In genomic region chr10:61391281-61391680, GRCh38 we compare ENCODE assay signal across 13 cellular contexts.
DNase-seq lines count a peak whose midpoint lies in the region; ATAC-seq and TF ChIP-seq lines count a peak whose summit lies in the region.
"Had no signal": no experiment of that assay in that cellular context is flagged by ENCODE, and none has a peak within 500 bp of the region (broad histone marks: within the 10 kb centered on the region; RNA-seq: fewer than 3 reads in every experiment).

No MANE protein-coding gene starts in this region.

- TF ChIP-seq POLR2A in transverse colon (IDR thresholded peaks at IDR 0.05), result no peak

- TF ChIP-seq EP300 in transverse colon (IDR thresholded peaks at IDR 0.05; ENCODE audit: low read depth), result no peak

- H3K4me1 ChIP-seq in PC-9 (replicated peaks; ENCODE audit: insufficient read depth) (no peaks in the 10 kb centered on the region), foreskin keratinocyte (no peaks in the 10 kb centered on the region), transverse colon (no peaks in the 10 kb centered on the region)
- H3K4me1 ChIP-seq: left ventricle myocardium inferior had no signal

- H3K9me3 ChIP-seq in PC-9 (ENCODE audit: insufficient read depth, low read depth), result no peaks in the 10 kb centered on the region
- H3K9me3 ChIP-seq in transverse colon, result no peaks in the 10 kb centered on the region

- TF ChIP-seq CTCF in PC-9 (conservative IDR thresholded peaks at IDR 0.05) (no peak), foreskin keratinocyte (conservative IDR thresholded peaks at IDR 0.05) (no peak), transverse colon (IDR thresholded peaks at IDR 0.05) (no peak)

- H3F3A ChIP-seq in PC-9 (ENCODE audit: insufficient read depth, low read depth), result no peaks in the 10 kb centered on the region

- no peaks in the 10 kb centered on the region for H3K36me3 ChIP-seq in PC-9 (ENCODE audit: low read depth)
- no peaks in the 10 kb centered on the region for H3K36me3 ChIP-seq in transverse colon
- H3K36me3 ChIP-seq: left ventricle myocardium inferior had no signal

- intact Hi-C loops in PC-9 (cut with micrococcal nuclease; ENCODE audit: unreplicated experiment), result no loop called here
- intact Hi-C loops in transverse colon (cut with DNase I; ENCODE audit: low total_unique reads), result no loop called here

- H2AFZ ChIP-seq in PC-9, result 0 out of 2 replicates have a peak overlapping the region, but pooled peaks have one; percentile 40

- in situ Hi-C loops in transverse colon (cut with MboI; ENCODE audit: low pct_ligation_motif_present in 1 of 4, low pct_unique_long_range_greater_than_20kb in 1 of 4, low sequenced_read_pairs in 3 of 4), result no loop called here

- no peaks in the 10 kb centered on the region for H3K79me2 ChIP-seq in PC-9 (ENCODE audit: low read depth)

- H3K27me3 ChIP-seq in PC-9 (ENCODE audit: insufficient read depth, low read depth) (no peaks in the 10 kb centered on the region), foreskin keratinocyte (no peaks in the 10 kb centered on the region), transverse colon (no peaks in the 10 kb centered on the region)

- H3K4me2 ChIP-seq in PC-9, result no peak overlapping the region

- BruUV-seq in PC-9 (replicated peaks; lab: Mats Ljungman, UMichigan), result no TSS peak

- peak; percentile 40 for ATAC-seq in GM18873 (IDR thresholded peaks at IDR 0.05; ENCODE audit: low FRiP score, unreplicated experiment)
- peak; percentile 15 for ATAC-seq in GM21576 (IDR thresholded peaks at IDR 0.05; ENCODE audit: unreplicated experiment)
- ATAC-seq in HG03064 (IDR thresholded peaks at IDR 0.05; ENCODE audit: low read depth, unreplicated experiment), result peak; percentile 32
- no peak for ATAC-seq in foreskin keratinocyte
- ATAC-seq: SK-N-SH treated with all-trans-retinoic acid at 6 μM for 48 hours had no signal

- CTCF ChIA-PET in PC-9 (lab: Charles Lee), result no interaction called here

- POLR2A ChIA-PET in PC-9 (lab: Charles Lee; ENCODE audit: unreplicated experiment), result no interaction called here

- DNase-seq in PC-9, result no peak
- no peak for DNase-seq in NCI-H2227 (lab: John Stamatoyannopoulos, UW; ENCODE audit: unreplicated experiment)
- no peak for DNase-seq in foreskin keratinocyte
- no peak for DNase-seq in stimulated activated CD4-positive, alpha-beta T cell treated with anti-CD3 and anti-CD28 coated beads, Interleukin-1b, Interleukin-23, amount 100 ng/mL, for 48 hours
- DNase-seq in transverse colon, result no peak
- DNase-seq: activated CD4-positive, CD25-positive, alpha-beta regulatory T cell treated with anti-CD3 and anti-CD28 coated beads, Interleukin-2, amount 50 U/mL, for 72 hours; CD4-positive, CD25-positive, alpha-beta regulatory T cell; left ventricle myocardium inferior; NCI-H2029 treated with DMSO at 0.1 percent for 48 hours had no signal

- no peak overlapping the region for H3K27ac ChIP-seq in PC-9
- H3K27ac ChIP-seq in foreskin keratinocyte, result no peak overlapping the region
- no peak overlapping the region for H3K27ac ChIP-seq in transverse colon
- H3K27ac ChIP-seq: left ventricle myocardium inferior had no signal

- no peak overlapping the region for H3K4me3 ChIP-seq in PC-9
- H3K4me3 ChIP-seq in transverse colon, result no peak overlapping the region
- H3K4me3 ChIP-seq: left ventricle myocardium inferior had no signal

- no peaks in the 10 kb centered on the region for H3K9me2 ChIP-seq in PC-9 (ENCODE audit: insufficient read depth)

- WGBS in transverse colon (ENCODE audit: low coverage in 1 of 2), 2 donors, result 59 to 70% methylated on average over 3 of the region's 3 CpGs

- H4K20me1 ChIP-seq in PC-9 (ENCODE audit: insufficient read depth), result no peaks in the 10 kb centered on the region
